In the genomic region with DNA sequence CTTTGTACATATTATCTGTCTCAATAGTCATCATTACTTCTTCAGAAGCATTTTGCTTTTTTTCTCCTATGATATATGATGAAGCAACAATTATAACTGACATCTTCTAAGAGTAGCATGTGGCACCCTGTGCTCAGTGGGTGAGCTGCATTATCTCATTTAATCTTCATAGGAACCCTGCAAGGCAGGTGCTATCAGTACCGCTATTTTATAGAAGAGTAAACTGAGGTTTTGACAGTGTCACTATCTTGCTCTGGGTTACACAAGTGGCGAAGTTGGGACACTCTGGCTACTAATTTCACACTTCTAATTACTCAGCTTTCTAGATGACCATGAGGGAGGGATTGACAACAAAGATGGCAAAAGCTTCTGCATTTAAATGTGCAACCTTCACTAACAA, we compare ENCODE assay signal across 19 cellular contexts.
"Had no signal": no experiment of that assay in that cellular context is flagged by ENCODE, and none has a peak within 500 bp of the region (broad histone marks: within the 10 kb centered on the region; RNA-seq: fewer than 3 reads in every experiment).

No MANE protein-coding gene starts in this region.

- H3K4me1 ChIP-seq: ascending aorta, tibial nerve had no signal

- ATAC-seq: activated T-cell treated with anti-CD3 and anti-CD28 coated beads, Interleukin-2, amount 50 U/mL, for 4 hours; left lobe of liver had no signal

- H3K9me3 ChIP-seq: ascending aorta, tibial nerve had no signal

- H3K4me3 ChIP-seq: ascending aorta, coronary artery, lung, tibial nerve had no signal

- H3K36me3 ChIP-seq: ascending aorta, tibial nerve had no signal

- H3K27me3 ChIP-seq: ascending aorta, tibial nerve had no signal

- DNase-seq: activated CD4-positive, alpha-beta T cell treated with anti-CD3 and anti-CD28 coated beads, Interleukin-2, amount 50 U/mL, for 1 hour; activated CD8-positive, alpha-beta memory T cell treated with anti-CD3 and anti-CD28 coated beads, Interleukin-2, amount 50 U/mL, for 4 hours; activated effector memory CD4-positive, alpha-beta T cell treated with anti-CD3 and anti-CD28 coated beads, Interleukin-2, amount 50 U/mL, for 16 hours; activated T-cell treated with anti-CD3 and anti-CD28 coated beads, Interleukin-2, amount 50 U/mL, for 4 hours; erythroblast; foreskin melanocyte; head of caudate nucleus; kidney; midbrain; occipital lobe; retina; stimulated activated CD4-positive, alpha-beta T cell treated with anti-CD3 and anti-CD28 coated beads, Interleukin-1b, Interleukin-23, amount 100 ng/mL, for 48 hours; stimulated activated CD8-positive, alpha-beta memory T cell treated with anti-CD3 and anti-CD28 coated beads, Interleukin-4, amount 100 ng/mL, for 48 hours; T-helper 9 cell had no signal

- H3K27ac ChIP-seq: ascending aorta, coronary artery had no signal
